25 cellular contexts compared by ENCODE assay signal in genomic region chr21:20463362-20463761, GRCh38.
"Had no signal": no experiment of that assay in that cellular context is flagged by ENCODE, and none has a peak within 500 bp of the region (broad histone marks: within the 10 kb centered on the region; RNA-seq: fewer than 3 reads in every experiment).

No MANE protein-coding gene starts in this region.

- H3K9me3 ChIP-seq: colonic mucosa, gastrocnemius medialis, left lung, lower lobe of right lung, mucosa of descending colon had no signal

- H3K4me3 ChIP-seq: colonic mucosa, esophagus squamous epithelium, gastrocnemius medialis, heart right ventricle, left lung, lower lobe of right lung, mucosa of descending colon had no signal

- H3K27me3 ChIP-seq: colonic mucosa, esophagus squamous epithelium, gastrocnemius medialis, heart right ventricle, left lung had no signal

- ATAC-seq: effector memory CD8-positive, alpha-beta T cell; esophagus mucosa; gastrocnemius medialis; heart right ventricle; left cardiac atrium; left lung; left ventricle myocardium superior; lower lobe of right lung; mucosa of descending colon had no signal

- FAIRE-seq: islet of Langerhans, keratinocyte had no signal

- H3K36me3 ChIP-seq: colonic mucosa, esophagus squamous epithelium, gastrocnemius medialis, heart right ventricle, left lung, lower lobe of right lung had no signal

- H3K27ac ChIP-seq: colonic mucosa, epithelial cell of prostate, esophagus squamous epithelium, gastrocnemius medialis, heart right ventricle, left lung, lower lobe of right lung had no signal

- H3K4me1 ChIP-seq: colonic mucosa, esophagus squamous epithelium, gastrocnemius medialis, heart right ventricle, left lung, lower lobe of right lung had no signal

- DNase-seq: colonic mucosa; cortex of kidney; effector CD8-positive, alpha-beta T cell; effector memory CD8-positive, alpha-beta T cell; endodermal cell; erythroblast; esophagus squamous epithelium; foreskin fibroblast; foreskin melanocyte; gastrocnemius medialis; glutamatergic neuron; head of caudate nucleus; heart right ventricle; hippocampal formation; left cardiac atrium; left lung; left ventricle myocardium superior; lower lobe of right lung; mesenchymal stem cell; mucosa of descending colon; naive B cell had no signal
